10 cellular contexts compared by ENCODE assay signal in genomic region chr18:63216911-63217311, GRCh38.
DNase-seq lines count a peak whose midpoint lies in the region; ATAC-seq and TF ChIP-seq lines count a peak whose summit lies in the region.
"Had no signal": no experiment of that assay in that cellular context is flagged by ENCODE, and none has a peak within 500 bp of the region (broad histone marks: within the 10 kb centered on the region; RNA-seq: fewer than 3 reads in every experiment).

No MANE protein-coding gene starts in this region.

- peaks cover 10 to 27% (median 11%) of the 10 kb centered on the region in 3 donors for H3K36me3 Mint-ChIP-seq in CD8-positive, alpha-beta memory T cell

- no peak for TF ChIP-seq POLR2A in heart left ventricle (IDR thresholded peaks at IDR 0.05)

- peak overlapping the region; percentile 58 for H3K9ac ChIP-seq in KMS-11

- H3K9me3 ChIP-seq in CD8-positive, alpha-beta memory T cell (ENCODE audit: low read length): no peaks in the 10 kb centered on the region
- H3K9me3 ChIP-seq in heart left ventricle: no peaks in the 10 kb centered on the region

- H3K4me2 ChIP-seq in KMS-11: peak overlapping the region; percentile 95

- CTCF ChIA-PET in CD8-positive, alpha-beta memory T cell (lab: Charles Lee): interaction anchor here (0.6 to 1.1 kb wide), 3 partner anchors 62 to 101 kb away, joined by 3 to 4 read pairs (median 3); no protein-coding TSS in a partner anchor

- peak in 3 of 5 donors; percentile 10 to 44 (median 28) for DNase-seq in CD8-positive, alpha-beta memory T cell
- DNase-seq in dorsolateral prefrontal cortex (no peak), heart left ventricle (no peak), NCI-H1436 (lab: John Stamatoyannopoulos, UW) (no peak), hippocampal formation (lab: John Stamatoyannopoulos, UW) (no peak)
- no peak for DNase-seq in effector CD8-positive, alpha-beta T cell (lab: John Stamatoyannopoulos, UW)
- DNase-seq: DMS 273 treated with DMSO at 0.1 percent for 48 hours; stimulated activated naive B cell treated with anti-CD40 and anti-IgM and Interleukin-4, amounts not matched to agents 10 μg/mL and 1 μg/mL and 100 μg/mL, for 72 hours had no signal

- H3K27me3 Mint-ChIP-seq in CD8-positive, alpha-beta memory T cell: no peaks in the 10 kb centered on the region
- H3K27me3 Mint-ChIP-seq: stimulated activated naive B cell treated with anti-CD40 and anti-IgM and Interleukin-4, amounts not matched to agents 10 μg/mL and 1 μg/mL and 100 μg/mL, for 72 hours had no signal

- H3K27ac ChIP-seq in CD8-positive, alpha-beta memory T cell (ENCODE audit: low read depth, low read length): peak overlapping the region; percentile 41
- H3K27ac ChIP-seq in KMS-11 (peak overlapping the region; percentile 84), dorsolateral prefrontal cortex (peak overlapping the region in 49 of 59 donors; percentile 2 to 84 (median 57)), heart left ventricle (peak overlapping the region in 2 of 12 donors; percentile 6 to 61)

- peak overlapping the region; percentile 51 for H2AFZ ChIP-seq in KMS-11 (ENCODE audit: low read depth)

- peaks cover 87 to 98% (median 96%) of the 10 kb centered on the region in 3 donors for H3K4me1 Mint-ChIP-seq in CD8-positive, alpha-beta memory T cell

- H3K4me1 ChIP-seq in CD8-positive, alpha-beta memory T cell (ENCODE audit: insufficient read depth, low read length): peaks cover 83% of the 10 kb centered on the region
- H3K4me1 ChIP-seq in KMS-11 (ENCODE audit: low read depth, poor library complexity, severe bottlenecking) (peaks cover 61% of the 10 kb centered on the region), heart left ventricle (peaks cover 0 to 48% (median 0%) of the 10 kb centered on the region in 12 donors)

- WGBS in heart left ventricle, 4 donors: 83 to 88% (median 85%) methylated on average over 6 of the region's 6 CpGs

- POLR2A ChIA-PET in CD8-positive, alpha-beta memory T cell (lab: Charles Lee): interaction anchor here (0.9 to 1.4 kb wide), 3 partner anchors 20 to 62 kb away, joined by 3 read pairs; no protein-coding TSS in a partner anchor

- peak overlapping the region; percentile 51 to 84 (median 77) for H3K4me3 Mint-ChIP-seq in CD8-positive, alpha-beta memory T cell
- H3K4me3 Mint-ChIP-seq: stimulated activated naive B cell treated with anti-CD40 and anti-IgM and Interleukin-4, amounts not matched to agents 10 μg/mL and 1 μg/mL and 100 μg/mL, for 72 hours had no signal

- H3K4me3 ChIP-seq in CD8-positive, alpha-beta memory T cell (ENCODE audit: low read length): peak overlapping the region; percentile 26
- H3K4me3 ChIP-seq in KMS-11 (IDR thresholded peaks at IDR 0.05; ENCODE audit: insufficient read depth, low read depth, low read length) (no peak overlapping the region), dorsolateral prefrontal cortex (peak overlapping the region in 22 of 59 donors; percentile 2 to 49 (median 12)), heart left ventricle (peak overlapping the region in 1 of 12 donors; percentile 2)

- H3K27me3 ChIP-seq in CD8-positive, alpha-beta memory T cell (ENCODE audit: insufficient read depth, low read length, poor library complexity, severe bottlenecking): no peaks in the 10 kb centered on the region
- H3K27me3 ChIP-seq in KMS-11 (ENCODE audit: insufficient read depth, low read depth): no peaks in the 10 kb centered on the region
- H3K27me3 ChIP-seq in dorsolateral prefrontal cortex: no peaks in the 10 kb centered on the region
- H3K27me3 ChIP-seq in heart left ventricle: no peaks in the 10 kb centered on the region

- intact Hi-C loops in dorsolateral prefrontal cortex (cut with DNase I): no loop called here
- intact Hi-C loops in heart left ventricle (cut with DNase I): loop anchor here in 1 of 10 donors (10.0 kb wide), 1 partner anchor 52 kb away; no protein-coding TSS in a partner anchor

- peak; percentile 52 for ATAC-seq in GM19043 (IDR thresholded peaks at IDR 0.05; ENCODE audit: low read depth, unreplicated experiment)
- ATAC-seq in heart left ventricle: no peak

- H4K20me1 ChIP-seq in KMS-11 (ENCODE audit: insufficient read depth): no peaks in the 10 kb centered on the region

- no peak for TF ChIP-seq CTCF in KMS-11 (conservative IDR thresholded peaks at IDR 0.05; ENCODE audit: low read depth, low read length)
- no peak for TF ChIP-seq CTCF in dorsolateral prefrontal cortex (IDR thresholded peaks at IDR 0.05 in 54 of 56, conservative IDR thresholded peaks at IDR 0.05 in 2 of 56; ENCODE audit: low read depth in 1 of 56, partially characterized antibody in 56 of 56)
- no peak for TF ChIP-seq CTCF in heart left ventricle (IDR thresholded peaks at IDR 0.05)

- peaks cover 38% of the 10 kb centered on the region; the same call in 1 of the 2 replicates for H3K79me2 ChIP-seq in KMS-11 (ENCODE audit: insufficient read depth, low read depth)

- peaks cover 0 to 4% (median 0%) of the 10 kb centered on the region in 5 donors for H3K9me3 Mint-ChIP-seq in CD8-positive, alpha-beta memory T cell

- peak overlapping the region; percentile 70 to 96 (median 92) for H3K27ac Mint-ChIP-seq in CD8-positive, alpha-beta memory T cell
- H3K27ac Mint-ChIP-seq: stimulated activated naive B cell treated with anti-CD40 and anti-IgM and Interleukin-4, amounts not matched to agents 10 μg/mL and 1 μg/mL and 100 μg/mL, for 72 hours had no signal

- no peaks in the 10 kb centered on the region for H3K36me3 ChIP-seq in CD8-positive, alpha-beta memory T cell (ENCODE audit: insufficient read depth, low read length)
- no peaks in the 10 kb centered on the region for H3K36me3 ChIP-seq in KMS-11 (ENCODE audit: insufficient read depth)
- no peaks in the 10 kb centered on the region for H3K36me3 ChIP-seq in heart left ventricle

Comparison
In these comparisons a context has a peak if more than half of its experiments do, and no peak if none do; other contexts are left out.
1. DNase-seq: peak in CD8-positive, alpha-beta memory T cell (3 of 5); none in dorsolateral prefrontal cortex (0 of 10), heart left ventricle (0 of 5), effector CD8-positive, alpha-beta T cell (single experiment), NCI-H1436 (single experiment) and hippocampal formation (0 of 2).